Comparison of ENCODE assay signal across 24 cellular contexts in genomic region chr9:32142074-32142473, GRCh38.
"Had no signal": no experiment of that assay in that cellular context is flagged by ENCODE, and none has a peak within 500 bp of the region (broad histone marks: within the 10 kb centered on the region; RNA-seq: fewer than 3 reads in every experiment).

No MANE protein-coding gene starts in this region.

- H3K9me3 ChIP-seq: colonic mucosa, esophagus squamous epithelium, gastrocnemius medialis, gastroesophageal sphincter had no signal

- ATAC-seq: effector memory CD8-positive, alpha-beta T cell; esophagus mucosa; foreskin keratinocyte; gastrocnemius medialis; gastroesophageal sphincter; heart left ventricle; heart right ventricle had no signal

- H3K36me3 ChIP-seq: colonic mucosa, esophagus muscularis mucosa, esophagus squamous epithelium, gastrocnemius medialis, gastroesophageal sphincter, heart left ventricle, heart right ventricle had no signal

- DNase-seq: colonic mucosa; cortex of kidney; dermis blood vessel endothelial cell; dorsolateral prefrontal cortex; effector CD4-positive, alpha-beta T cell; effector CD8-positive, alpha-beta T cell; effector memory CD4-positive, alpha-beta T cell; effector memory CD8-positive, alpha-beta T cell; endodermal cell; erythroblast; esophagus squamous epithelium; foreskin fibroblast; foreskin keratinocyte; foreskin melanocyte; gastrocnemius medialis; glutamatergic neuron; head of caudate nucleus; heart left ventricle; heart right ventricle had no signal

- H3K27me3 ChIP-seq: colonic mucosa, esophagus muscularis mucosa, esophagus squamous epithelium, foreskin keratinocyte, gastrocnemius medialis, gastroesophageal sphincter, heart left ventricle, heart right ventricle had no signal

- H3K4me1 ChIP-seq: colonic mucosa, esophagus muscularis mucosa, esophagus squamous epithelium, foreskin keratinocyte, gastrocnemius medialis, gastroesophageal sphincter, heart left ventricle, heart right ventricle had no signal

- H3K27ac ChIP-seq: colonic mucosa, coronary artery, dorsolateral prefrontal cortex, epithelial cell of prostate, esophagus muscularis mucosa, esophagus squamous epithelium, foreskin keratinocyte, gastrocnemius medialis, gastroesophageal sphincter, heart left ventricle, heart right ventricle had no signal

- H3K4me3 ChIP-seq: colonic mucosa, coronary artery, dorsolateral prefrontal cortex, esophagus muscularis mucosa, esophagus squamous epithelium, gastrocnemius medialis, gastroesophageal sphincter, heart left ventricle, heart right ventricle had no signal
